14 cellular contexts compared by ENCODE assay signal in the genomic region with DNA sequence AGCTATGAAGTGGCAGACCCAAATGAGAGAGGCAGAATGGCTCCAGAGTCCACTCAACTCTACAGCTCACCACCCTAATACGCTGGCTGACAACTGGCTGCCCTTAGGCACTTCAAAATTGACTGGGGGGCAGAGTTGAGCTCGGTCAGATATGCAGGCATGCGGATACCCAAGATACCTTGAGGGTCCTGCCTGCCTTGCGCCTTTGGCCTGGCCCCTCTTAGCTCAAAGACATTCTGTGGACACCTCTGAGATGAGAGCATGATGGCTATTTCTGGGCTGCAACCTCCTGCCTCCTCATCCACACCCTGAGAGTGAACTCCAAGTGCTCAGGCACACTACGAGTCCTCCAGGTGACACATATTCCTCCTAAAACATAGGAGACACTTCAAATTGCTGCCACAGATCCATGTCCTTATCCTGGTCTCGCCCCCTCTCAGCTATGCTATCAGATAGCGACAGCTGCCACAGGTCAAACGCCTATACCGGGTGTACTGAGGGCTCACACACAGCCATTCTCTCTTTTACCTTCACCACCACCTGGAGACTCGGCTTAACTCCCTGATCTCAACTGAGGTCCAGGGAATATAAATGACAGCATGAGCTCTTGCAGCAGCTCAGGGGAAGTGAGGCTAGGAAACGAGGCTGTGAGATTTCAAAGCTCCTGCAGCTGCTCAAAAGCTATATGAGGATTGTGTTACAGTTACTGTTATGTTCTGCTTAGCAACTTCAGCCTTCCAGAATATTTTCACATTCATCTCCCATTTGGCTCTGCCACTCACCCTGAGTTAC.
"Had no signal": no experiment of that assay in that cellular context is flagged by ENCODE, and none has a peak within 500 bp of the region (broad histone marks: within the 10 kb centered on the region; RNA-seq: fewer than 3 reads in every experiment).

No MANE protein-coding gene starts in this region.

- H3K4me1 Mint-ChIP-seq: activated naive CD4-positive, alpha-beta T cell treated with anti-CD3 and anti-CD28 coated beads, Interleukin-2, amount 50 U/mL, for 24 hours; memory B cell; T-cell had no signal

- H3K4me1 ChIP-seq: adrenal gland, heart right ventricle, left lung, psoas muscle, right lobe of liver had no signal

- H3K4me3 Mint-ChIP-seq: activated naive CD4-positive, alpha-beta T cell treated with anti-CD3 and anti-CD28 coated beads, Interleukin-2, amount 50 U/mL, for 24 hours; activated T-cell treated with anti-CD3 and anti-CD28 coated beads, Interleukin-2, amount 50 U/mL, for 24 hours; memory B cell; T-cell had no signal

- H3K9me3 ChIP-seq: adrenal gland, gastroesophageal sphincter, heart right ventricle, left lung, psoas muscle, right lobe of liver had no signal

- H3K36me3 ChIP-seq: adrenal gland, cardiac muscle cell, gastroesophageal sphincter, heart right ventricle, left lung, right lobe of liver had no signal

- ATAC-seq: gastroesophageal sphincter, heart right ventricle, left lung, psoas muscle, right lobe of liver, T-cell had no signal

- H3K27me3 ChIP-seq: adrenal gland, cardiac muscle cell, gastroesophageal sphincter, left lung, right lobe of liver had no signal

- H3K36me3 Mint-ChIP-seq: activated naive CD4-positive, alpha-beta T cell treated with anti-CD3 and anti-CD28 coated beads, Interleukin-2, amount 50 U/mL, for 24 hours; memory B cell; T-cell had no signal

- H3K27ac ChIP-seq: adrenal gland, cardiac muscle cell, gastroesophageal sphincter, heart right ventricle, left lung, psoas muscle, right lobe of liver had no signal

- H3K4me3 ChIP-seq: adrenal gland, cardiac muscle cell, gastroesophageal sphincter, heart right ventricle, left lung, psoas muscle, right lobe of liver had no signal

- H3K27ac Mint-ChIP-seq: activated naive CD4-positive, alpha-beta T cell treated with anti-CD3 and anti-CD28 coated beads, Interleukin-2, amount 50 U/mL, for 24 hours; activated T-cell treated with anti-CD3 and anti-CD28 coated beads, Interleukin-2, amount 50 U/mL, for 24 hours; memory B cell; T-cell had no signal

- H3K9me3 Mint-ChIP-seq: activated naive CD4-positive, alpha-beta T cell treated with anti-CD3 and anti-CD28 coated beads, Interleukin-2, amount 50 U/mL, for 24 hours; activated T-cell treated with anti-CD3 and anti-CD28 coated beads, Interleukin-2, amount 50 U/mL, for 24 hours; memory B cell; T-cell had no signal

- DNase-seq: activated CD4-positive, alpha-beta T cell treated with anti-CD3 and anti-CD28 coated beads, Interleukin-2, amount 50 U/mL, for 48 hours; activated effector memory CD4-positive, alpha-beta T cell treated with Interleukin-2 at 50 U/mL for 16 hours; activated T-cell treated with anti-CD3 and anti-CD28 coated beads, Interleukin-2, amount 50 U/mL, for 24 hours; adrenal gland; heart right ventricle; left lung; psoas muscle; right lobe of liver; T-cell; T1000 had no signal
